In the genomic region with DNA sequence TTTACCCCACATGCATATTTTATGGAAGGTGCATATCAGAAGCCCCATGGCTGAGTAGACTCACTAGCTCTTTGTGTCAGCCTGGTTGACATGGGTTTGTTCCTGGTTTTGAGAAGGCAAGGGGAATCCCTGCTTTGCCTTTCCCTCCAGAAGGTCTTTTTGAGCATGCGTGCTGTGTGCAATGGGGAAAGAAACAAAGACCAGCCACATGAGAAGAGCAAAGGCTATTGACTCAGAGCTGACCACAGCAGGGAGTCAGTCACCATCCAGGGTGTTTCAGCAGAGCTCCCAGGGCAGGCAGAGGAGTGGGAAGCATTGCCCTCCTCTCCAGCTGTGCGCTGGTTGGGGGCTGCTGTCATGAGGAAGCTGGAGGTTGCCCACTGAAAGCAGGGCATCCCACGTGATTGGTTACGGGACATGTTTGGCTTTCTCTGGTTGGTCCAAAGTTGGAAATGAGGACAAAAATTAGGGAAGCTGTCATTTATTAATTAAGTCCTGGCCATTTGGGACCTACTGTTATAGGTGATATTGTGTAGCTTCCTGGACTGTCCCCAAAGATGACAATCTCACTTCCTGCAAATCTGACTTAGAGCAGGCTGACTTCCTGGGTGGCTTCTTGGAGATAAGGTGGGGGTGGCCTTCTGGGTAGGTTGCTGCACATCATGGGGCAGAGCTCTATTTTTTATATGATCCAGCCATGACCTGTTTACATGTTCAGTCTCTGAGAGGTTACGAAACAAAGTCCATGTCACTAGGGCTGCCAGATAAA, we compare ENCODE assay signal across 1 cellular context.
TF ChIP-seq lines count a peak whose summit lies in the region.

No MANE protein-coding gene starts in this region.

TF ChIP-seq in HepG2, 621 proteins besides CTCF, POLR2A, EP300 and RAD21:
- TF ChIP-seq ZEB1 (IDR thresholded peaks at IDR 0.05; ENCODE audit: insufficient replicate concordance, low read depth) (no peak), SRSF9 (IDR thresholded peaks at IDR 0.05; ENCODE audit: borderline replicate concordance, insufficient read depth, low read depth, low read length, poor library complexity, severe bottlenecking) (no peak), ARNT2 (CRISPR knock-in tag; IDR thresholded peaks at IDR 0.05; ENCODE audit: low read depth) (no peak), RCOR2 (CRISPR knock-in tag; IDR thresholded peaks at IDR 0.05) (no peak), FOSL1 (CRISPR knock-in tag; IDR thresholded peaks at IDR 0.05; ENCODE audit: borderline replicate concordance) (no peak), ZNF543 (CRISPR knock-in tag; IDR thresholded peaks at IDR 0.05) (no peak), ZNF10 (CRISPR knock-in tag; IDR thresholded peaks at IDR 0.05; ENCODE audit: borderline replicate concordance, low read depth) (no peak), MIER2 (CRISPR knock-in tag; IDR thresholded peaks at IDR 0.05) (no peak), IKZF1 (IDR thresholded peaks at IDR 0.05) (no peak), SAFB2 (CRISPR knock-in tag; IDR thresholded peaks at IDR 0.05; ENCODE audit: borderline replicate concordance, low read depth) (no peak), ZNF12 (CRISPR knock-in tag; IDR thresholded peaks at IDR 0.05) (no peak), MEIS1 (CRISPR knock-in tag; IDR thresholded peaks at IDR 0.05; ENCODE audit: borderline replicate concordance) (no peak), ERF (CRISPR knock-in tag; IDR thresholded peaks at IDR 0.05) (no peak), ZNF558 (CRISPR knock-in tag; IDR thresholded peaks at IDR 0.05; ENCODE audit: borderline replicate concordance) (no peak), ASH2L (IDR thresholded peaks at IDR 0.05; ENCODE audit: insufficient read length, low read depth, low read length) (no peak)
- TF ChIP-seq, protein P1, sequence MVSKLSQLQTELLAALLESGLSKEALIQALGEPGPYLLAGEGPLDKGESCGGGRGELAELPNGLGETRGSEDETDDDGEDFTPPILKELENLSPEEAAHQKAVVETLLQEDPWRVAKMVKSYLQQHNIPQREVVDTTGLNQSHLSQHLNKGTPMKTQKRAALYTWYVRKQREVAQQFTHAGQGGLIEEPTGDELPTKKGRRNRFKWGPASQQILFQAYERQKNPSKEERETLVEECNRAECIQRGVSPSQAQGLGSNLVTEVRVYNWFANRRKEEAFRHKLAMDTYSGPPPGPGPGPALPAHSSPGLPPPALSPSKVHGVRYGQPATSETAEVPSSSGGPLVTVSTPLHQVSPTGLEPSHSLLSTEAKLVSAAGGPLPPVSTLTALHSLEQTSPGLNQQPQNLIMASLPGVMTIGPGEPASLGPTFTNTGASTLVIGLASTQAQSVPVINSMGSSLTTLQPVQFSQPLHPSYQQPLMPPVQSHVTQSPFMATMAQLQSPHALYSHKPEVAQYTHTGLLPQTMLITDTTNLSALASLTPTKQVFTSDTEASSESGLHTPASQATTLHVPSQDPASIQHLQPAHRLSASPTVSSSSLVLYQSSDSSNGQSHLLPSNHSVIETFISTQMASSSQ (IDR thresholded peaks at IDR 0.05; ENCODE audit: low read depth) = no peak
- TF ChIP-seq, protein P1 (CRISPR knock-in tag; IDR thresholded peaks at IDR 0.05; ENCODE audit: borderline replicate concordance) = no peak
- TF ChIP-seq, protein P2, sequence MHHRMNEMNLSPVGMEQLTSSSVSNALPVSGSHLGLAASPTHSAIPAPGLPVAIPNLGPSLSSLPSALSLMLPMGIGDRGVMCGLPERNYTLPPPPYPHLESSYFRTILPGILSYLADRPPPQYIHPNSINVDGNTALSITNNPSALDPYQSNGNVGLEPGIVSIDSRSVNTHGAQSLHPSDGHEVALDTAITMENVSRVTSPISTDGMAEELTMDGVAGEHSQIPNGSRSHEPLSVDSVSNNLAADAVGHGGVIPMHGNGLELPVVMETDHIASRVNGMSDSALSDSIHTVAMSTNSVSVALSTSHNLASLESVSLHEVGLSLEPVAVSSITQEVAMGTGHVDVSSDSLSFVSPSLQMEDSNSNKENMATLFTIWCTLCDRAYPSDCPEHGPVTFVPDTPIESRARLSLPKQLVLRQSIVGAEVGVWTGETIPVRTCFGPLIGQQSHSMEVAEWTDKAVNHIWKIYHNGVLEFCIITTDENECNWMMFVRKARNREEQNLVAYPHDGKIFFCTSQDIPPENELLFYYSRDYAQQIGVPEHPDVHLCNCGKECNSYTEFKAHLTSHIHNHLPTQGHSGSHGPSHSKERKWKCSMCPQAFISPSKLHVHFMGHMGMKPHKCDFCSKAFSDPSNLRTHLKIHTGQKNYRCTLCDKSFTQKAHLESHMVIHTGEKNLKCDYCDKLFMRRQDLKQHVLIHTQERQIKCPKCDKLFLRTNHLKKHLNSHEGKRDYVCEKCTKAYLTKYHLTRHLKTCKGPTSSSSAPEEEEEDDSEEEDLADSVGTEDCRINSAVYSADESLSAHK (CRISPR knock-in tag; IDR thresholded peaks at IDR 0.05; ENCODE audit: borderline replicate concordance) = no peak
- TF ChIP-seq, protein P3, sequence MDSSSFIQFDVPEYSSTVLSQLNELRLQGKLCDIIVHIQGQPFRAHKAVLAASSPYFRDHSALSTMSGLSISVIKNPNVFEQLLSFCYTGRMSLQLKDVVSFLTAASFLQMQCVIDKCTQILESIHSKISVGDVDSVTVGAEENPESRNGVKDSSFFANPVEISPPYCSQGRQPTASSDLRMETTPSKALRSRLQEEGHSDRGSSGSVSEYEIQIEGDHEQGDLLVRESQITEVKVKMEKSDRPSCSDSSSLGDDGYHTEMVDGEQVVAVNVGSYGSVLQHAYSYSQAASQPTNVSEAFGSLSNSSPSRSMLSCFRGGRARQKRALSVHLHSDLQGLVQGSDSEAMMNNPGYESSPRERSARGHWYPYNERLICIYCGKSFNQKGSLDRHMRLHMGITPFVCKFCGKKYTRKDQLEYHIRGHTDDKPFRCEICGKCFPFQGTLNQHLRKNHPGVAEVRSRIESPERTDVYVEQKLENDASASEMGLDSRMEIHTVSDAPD (CRISPR knock-in tag; IDR thresholded peaks at IDR 0.05) = no peak
- TF ChIP-seq, protein P4, sequence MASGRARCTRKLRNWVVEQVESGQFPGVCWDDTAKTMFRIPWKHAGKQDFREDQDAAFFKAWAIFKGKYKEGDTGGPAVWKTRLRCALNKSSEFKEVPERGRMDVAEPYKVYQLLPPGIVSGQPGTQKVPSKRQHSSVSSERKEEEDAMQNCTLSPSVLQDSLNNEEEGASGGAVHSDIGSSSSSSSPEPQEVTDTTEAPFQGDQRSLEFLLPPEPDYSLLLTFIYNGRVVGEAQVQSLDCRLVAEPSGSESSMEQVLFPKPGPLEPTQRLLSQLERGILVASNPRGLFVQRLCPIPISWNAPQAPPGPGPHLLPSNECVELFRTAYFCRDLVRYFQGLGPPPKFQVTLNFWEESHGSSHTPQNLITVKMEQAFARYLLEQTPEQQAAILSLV (CRISPR knock-in tag; IDR thresholded peaks at IDR 0.05; ENCODE audit: borderline replicate concordance) = no peak
TF ChIP-seq in HepG2: peak in this region for 0.
